ENCODE assay signal across 24 cellular contexts in genomic region chrX:12958461-12958860, GRCh38. TPM values are rescaled to one million over a fixed set of nuclear protein-coding genes. Genes with fewer than 3 reads are reported as not detected.
DNase-seq lines count a peak whose midpoint lies in the region; ATAC-seq, FAIRE-seq and TF ChIP-seq lines count a peak whose summit lies in the region.
"Had no signal": no experiment of that assay in that cellular context is flagged by ENCODE, and none has a peak within 500 bp of the region (broad histone marks: within the 10 kb centered on the region; RNA-seq: fewer than 3 reads in every experiment).

No MANE protein-coding gene starts in this region.

- no peaks in the 10 kb centered on the region for H3K79me2 ChIP-seq in neural progenitor cell (ENCODE audit: low read depth)

- H3K4me3 Mint-ChIP-seq in activated CD4-positive, alpha-beta memory T cell treated with anti-CD3 and anti-CD28 coated beads, Interleukin-2, amount 10 ng/mL, durations not matched to agents 7 days and 5 days = no peak overlapping the region
- no peak overlapping the region for H3K4me3 Mint-ChIP-seq in effector memory CD8-positive, alpha-beta T cell
- no peak overlapping the region for H3K4me3 Mint-ChIP-seq in neural progenitor cell

- POLR2A ChIA-PET in activated CD4-positive, alpha-beta memory T cell treated with anti-CD3 and anti-CD28 coated beads, Interleukin-2, amount 10 ng/mL, durations not matched to agents 7 days and 5 days (lab: Charles Lee) = interaction anchor here (1.2 to 17.2 kb wide), 9 partner anchors 9 to 776 kb away, joined by 3 to 1343 read pairs (median 12); partner anchors contain the start of genes OFD1, TMSB4X and TRAPPC2

- intact Hi-C loops in gastrocnemius medialis (cut with DNase I; ENCODE audit: low total_unique reads) = loop anchor here (10.0 kb wide), 1 partner anchor 696 kb away; the partner anchor contains the start of gene TCEANC

- H3K4me1 ChIP-seq in BLaER1 (peaks cover 60% of the 10 kb centered on the region), neural progenitor cell (no peaks in the 10 kb centered on the region), gastrocnemius medialis (no peaks in the 10 kb centered on the region)
- H3K4me1 ChIP-seq: prostate gland had no signal

- no peak overlapping the region for H2AFZ ChIP-seq in neural progenitor cell (replicated peaks)

- H3K9ac ChIP-seq in BLaER1 (no peak overlapping the region), neural progenitor cell (no peak overlapping the region)

- TF ChIP-seq CTCF in GM12865 (IDR thresholded peaks at IDR 0.05; ENCODE audit: insufficient read depth, low read depth, low read length, missing control alignments) (no peak), neural progenitor cell (IDR thresholded peaks at IDR 0.05) (no peak), gastrocnemius medialis (IDR thresholded peaks at IDR 0.05 in 4 of 5, conservative IDR thresholded peaks at IDR 0.05 in 1 of 5) (no peak), D721Med (IDR thresholded peaks at IDR 0.05; ENCODE audit: insufficient read depth, missing control alignments) (no peak)

- no peak for TF ChIP-seq POLR2A in gastrocnemius medialis (IDR thresholded peaks at IDR 0.05)

- no peaks in the 10 kb centered on the region for H3K27me3 Mint-ChIP-seq in activated CD4-positive, alpha-beta memory T cell treated with anti-CD3 and anti-CD28 coated beads, Interleukin-2, amount 10 ng/mL, durations not matched to agents 7 days and 5 days
- no peaks in the 10 kb centered on the region for H3K27me3 Mint-ChIP-seq in effector memory CD8-positive, alpha-beta T cell
- no peaks in the 10 kb centered on the region for H3K27me3 Mint-ChIP-seq in neural progenitor cell (ENCODE audit: insufficient read depth, low read depth)

- H3F3A ChIP-seq in neural progenitor cell (ENCODE audit: low read depth) = no peaks in the 10 kb centered on the region

- H3K36me3 Mint-ChIP-seq in activated CD4-positive, alpha-beta memory T cell treated with anti-CD3 and anti-CD28 coated beads, Interleukin-2, amount 10 ng/mL, durations not matched to agents 7 days and 5 days (ENCODE audit: low read depth) = no peaks in the 10 kb centered on the region
- peaks cover 18% of the 10 kb centered on the region for H3K36me3 Mint-ChIP-seq in effector memory CD8-positive, alpha-beta T cell (ENCODE audit: insufficient read depth)
- no peaks in the 10 kb centered on the region for H3K36me3 Mint-ChIP-seq in neural progenitor cell

- H3K4me3 ChIP-seq in BLaER1 (no peak overlapping the region), GM12865 (ENCODE audit: low read depth, low read length) (peak overlapping the region; percentile 67), neural progenitor cell (no peak overlapping the region), gastrocnemius medialis (no peak overlapping the region)
- H3K4me3 ChIP-seq: prostate gland, transverse colon had no signal

- peaks cover 64% of the 10 kb centered on the region for H3K4me1 Mint-ChIP-seq in activated CD4-positive, alpha-beta memory T cell treated with anti-CD3 and anti-CD28 coated beads, Interleukin-2, amount 10 ng/mL, durations not matched to agents 7 days and 5 days
- peaks cover 34 to 53% of the 10 kb centered on the region in 2 donors for H3K4me1 Mint-ChIP-seq in effector memory CD8-positive, alpha-beta T cell (ENCODE audit: low read depth in 2 of 2)
- H3K4me1 Mint-ChIP-seq in neural progenitor cell = no peaks in the 10 kb centered on the region

- H3K36me3 ChIP-seq in BLaER1 (no peaks in the 10 kb centered on the region), neural progenitor cell (no peaks in the 10 kb centered on the region), gastrocnemius medialis (no peaks in the 10 kb centered on the region)
- H3K36me3 ChIP-seq: brain microvascular endothelial cell, prostate gland, transverse colon had no signal

- no peak for ATAC-seq in effector memory CD8-positive, alpha-beta T cell (replicated peaks)
- no peak for ATAC-seq in gastrocnemius medialis
- ATAC-seq: left colon; stimulated activated naive CD8-positive, alpha-beta T cell treated with anti-CD3 and anti-CD28 coated beads, Interleukin-15, Interleukin-2, amounts not matched to agents 100 U/mL and 50 U/mL, for 24 hours had no signal

- H3K9me3 Mint-ChIP-seq in activated CD4-positive, alpha-beta memory T cell treated with anti-CD3 and anti-CD28 coated beads, Interleukin-2, amount 10 ng/mL, durations not matched to agents 7 days and 5 days = no peaks in the 10 kb centered on the region
- H3K9me3 Mint-ChIP-seq in effector memory CD8-positive, alpha-beta T cell = no peaks in the 10 kb centered on the region
- peaks cover 15% of the 10 kb centered on the region for H3K9me3 Mint-ChIP-seq in neural progenitor cell

- DNase-seq in GM12865 (ENCODE audit: low read depth) (no peak), neural progenitor cell (ENCODE audit: low spot score) (no peak), gastrocnemius medialis (no peak), D721Med (ENCODE audit: insufficient read length, low spot score) (no peak), NCI-H2081 (lab: John Stamatoyannopoulos, UW) (no peak)
- DNase-seq in activated CD4-positive, alpha-beta memory T cell treated with anti-CD3 and anti-CD28 coated beads, Interleukin-2, amount 10 ng/mL, durations not matched to agents 7 days and 5 days = no peak
- DNase-seq in effector memory CD8-positive, alpha-beta T cell = no peak
- DNase-seq: activated CD4-positive, alpha-beta T cell treated with anti-CD3 and anti-CD28 coated beads for 48 hours; activated T-cell treated with anti-CD3 and anti-CD28 coated beads, Interleukin-2, amount 50 U/mL, for 1 hour; brain microvascular endothelial cell; HCEC 1CT; head of caudate nucleus; left colon; NCI-H1436; NCI-H2171; NCI-H526; Right ventricle myocardium superior; stimulated activated CD4-positive, alpha-beta T cell treated with anti-CD3 and anti-CD28 coated beads, Interleukin-1b, Interleukin-23, amount 100 ng/mL, for 48 hours; stimulated activated naive CD8-positive, alpha-beta T cell treated with anti-CD3 and anti-CD28 coated beads, Interleukin-15, Interleukin-2, amounts not matched to agents 100 U/mL and 50 U/mL, for 24 hours; SW 1271; transverse colon had no signal

- H3K9me3 ChIP-seq in BLaER1 (peaks cover 13% of the 10 kb centered on the region), neural progenitor cell (ENCODE audit: low read depth) (no peaks in the 10 kb centered on the region), gastrocnemius medialis (no peaks in the 10 kb centered on the region)
- H3K9me3 ChIP-seq: prostate gland, transverse colon had no signal

- CTCF ChIA-PET in activated CD4-positive, alpha-beta memory T cell treated with anti-CD3 and anti-CD28 coated beads, Interleukin-2, amount 10 ng/mL, durations not matched to agents 7 days and 5 days (lab: Charles Lee) = interaction anchor here (1.1 to 14.9 kb wide), 3 partner anchors 9 to 132 kb away, joined by 4 to 273 read pairs (median 17); no protein-coding TSS in a partner anchor

- H4K20me1 ChIP-seq in BLaER1 (peaks cover 7% of the 10 kb centered on the region; the same call in 1 of the 2 replicates), neural progenitor cell (ENCODE audit: low read depth) (no peaks in the 10 kb centered on the region)

- H3K27ac ChIP-seq in BLaER1 (peak overlapping the region; percentile 93), neural progenitor cell (no peak overlapping the region), gastrocnemius medialis (no peak overlapping the region)
- H3K27ac ChIP-seq: brain microvascular endothelial cell, prostate gland had no signal

- no peak for FAIRE-seq in D721Med (lab: Jason Lieb, UNC)

- H3K4me2 ChIP-seq in BLaER1 (peak overlapping the region; percentile 92; the same call in 1 of the 2 replicates), neural progenitor cell (no peak overlapping the region)

- peak overlapping the region; percentile 99 for H3K27ac Mint-ChIP-seq in activated CD4-positive, alpha-beta memory T cell treated with anti-CD3 and anti-CD28 coated beads, Interleukin-2, amount 10 ng/mL, durations not matched to agents 7 days and 5 days
- H3K27ac Mint-ChIP-seq in effector memory CD8-positive, alpha-beta T cell = peak overlapping the region; percentile 95 to 97
- H3K27ac Mint-ChIP-seq in neural progenitor cell = no peak overlapping the region

- H3K27me3 ChIP-seq in BLaER1 (no peaks in the 10 kb centered on the region), neural progenitor cell (no peaks in the 10 kb centered on the region), gastrocnemius medialis (no peaks in the 10 kb centered on the region)
- H3K27me3 ChIP-seq: brain microvascular endothelial cell, transverse colon had no signal

- in situ Hi-C loops in gastrocnemius medialis (cut with MboI; ENCODE audit: low sequenced_read_pairs in 4 of 4) = loop anchor here (10.0 to 25.0 kb wide), 2 partner anchors 526 to 529 kb away; no protein-coding TSS in a partner anchor

RNA-seq across cellular contexts. Expression of gene TMSB4X, which starts 16.4 kb away (rescaled TPM):
- total RNA-seq in activated CD4-positive, alpha-beta memory T cell treated with anti-CD3 and anti-CD28 coated beads, Interleukin-2, amount 10 ng/mL, durations not matched to agents 7 days and 5 days = over 10,000 TPM; 10,813 to 11,021 TPM
- total RNA-seq in neural progenitor cell (ENCODE audit: low replicate concordance) = 2,407 and 3,462 TPM in 2 replicates
- 100 to 1,000 TPM; 492 to 653 (median 526) TPM for total RNA-seq in gastrocnemius medialis

RNA-seq across cellular contexts. Expression of gene TLR8, which starts 52.0 kb away (rescaled TPM):
- total RNA-seq in activated CD4-positive, alpha-beta memory T cell treated with anti-CD3 and anti-CD28 coated beads, Interleukin-2, amount 10 ng/mL, durations not matched to agents 7 days and 5 days = not detected
- total RNA-seq in neural progenitor cell (ENCODE audit: low replicate concordance) (not detected in 2 replicates), gastrocnemius medialis (under 1 TPM; 0.42 to 0.97 (median 0.62) TPM)
- total RNA-seq: Daoy had no signal
